12 cellular contexts compared by ENCODE assay signal in the genomic region with DNA sequence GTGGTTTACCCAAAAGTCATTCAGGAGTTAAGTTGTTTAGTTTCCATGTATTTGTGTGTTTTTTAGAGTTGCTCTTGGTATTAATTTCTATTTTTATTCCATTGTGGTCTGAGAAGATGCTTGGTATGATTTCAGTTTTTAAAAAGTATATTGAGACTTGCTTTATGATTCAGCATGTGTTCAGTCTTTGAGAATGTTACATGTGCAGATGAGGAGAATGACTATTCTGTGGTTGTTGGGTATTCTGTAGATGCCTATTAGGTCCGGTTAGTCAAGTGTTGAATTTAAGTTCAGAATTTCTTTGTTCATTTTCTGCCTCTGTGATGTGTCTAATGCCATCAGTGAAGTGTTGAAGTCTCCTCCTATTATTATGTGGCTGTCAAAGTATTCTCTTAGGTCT.
A peak's percentile ranks its signal among the peaks of the same experiment; 100 is the strongest.
DNase-seq lines count a peak whose midpoint lies in the region; ATAC-seq and TF ChIP-seq lines count a peak whose summit lies in the region.
"Had no signal": no experiment of that assay in that cellular context is flagged by ENCODE, and none has a peak within 500 bp of the region (broad histone marks: within the 10 kb centered on the region; RNA-seq: fewer than 3 reads in every experiment).

No MANE protein-coding gene starts in this region.

- H3K27ac ChIP-seq in brain microvascular endothelial cell = no peak overlapping the region
- H3K27ac ChIP-seq: C4-2B had no signal

- in situ Hi-C loops in brain microvascular endothelial cell (cut with HindIII; ENCODE audit: low pct_ligation_motif_present, low sequenced_read_pairs) = no loop called here

- peaks cover 3% of the 10 kb centered on the region for H3K9me3 Mint-ChIP-seq in activated T-helper 17 cell treated with anti-CD3 and anti-CD28 coated beads, Interleukin-2, amount 50 U/mL, for 72 hours
- H3K9me3 Mint-ChIP-seq: activated naive CD4-positive, alpha-beta T cell treated with anti-CD3 and anti-CD28 coated beads, Interleukin-2, amount 50 U/mL, for 24 hours had no signal

- peak; percentile 10 for DNase-seq in AG09309 (ENCODE audit: low read depth)
- DNase-seq in stimulated activated naive CD4-positive, alpha-beta T cell (lab: John Stamatoyannopoulos, UW) = no peak
- DNase-seq in UCSD-AML1 (lab: John Stamatoyannopoulos, UW; ENCODE audit: unreplicated experiment) = no peak
- no peak for DNase-seq in NCI-H1105 treated with DMSO at 0.1 percent for 48 hours (lab: John Stamatoyannopoulos, UW)
- no peak for DNase-seq in brain microvascular endothelial cell
- DNase-seq: head of caudate nucleus had no signal

- H3K36me3 ChIP-seq in brain microvascular endothelial cell (replicated peaks) = no peaks in the 10 kb centered on the region

- no peak overlapping the region for H3K4me3 ChIP-seq in AG09309 (ENCODE audit: control insufficient read depth, low read depth, low read length)
- H3K4me3 ChIP-seq in brain microvascular endothelial cell (ENCODE audit: low read depth, low read length) = no peak overlapping the region

- TF ChIP-seq CTCF in AG09309 (IDR thresholded peaks at IDR 0.05; ENCODE audit: control insufficient read depth, insufficient read depth, low read depth, low read length, missing control alignments) (no peak), brain microvascular endothelial cell (IDR thresholded peaks at IDR 0.05; ENCODE audit: low read depth, low read length, missing control alignments) (no peak)

- H3K27me3 Mint-ChIP-seq in activated T-helper 17 cell treated with anti-CD3 and anti-CD28 coated beads, Interleukin-2, amount 50 U/mL, for 72 hours = no peaks in the 10 kb centered on the region

- H3K36me3 Mint-ChIP-seq in activated T-helper 17 cell treated with anti-CD3 and anti-CD28 coated beads, Interleukin-2, amount 50 U/mL, for 72 hours (ENCODE audit: low read depth) = no peaks in the 10 kb centered on the region

- no peaks in the 10 kb centered on the region for H3K27me3 ChIP-seq in brain microvascular endothelial cell (replicated peaks)

- H3K27ac Mint-ChIP-seq in activated T-helper 17 cell treated with anti-CD3 and anti-CD28 coated beads, Interleukin-2, amount 50 U/mL, for 72 hours = peak overlapping the region; percentile 20
- H3K27ac Mint-ChIP-seq: activated naive CD4-positive, alpha-beta T cell treated with anti-CD3 and anti-CD28 coated beads, Interleukin-2, amount 50 U/mL, for 24 hours had no signal

- H3K4me1 Mint-ChIP-seq in activated T-helper 17 cell treated with anti-CD3 and anti-CD28 coated beads, Interleukin-2, amount 50 U/mL, for 72 hours = peaks cover 28% of the 10 kb centered on the region

- no peak overlapping the region for H3K4me3 Mint-ChIP-seq in activated T-helper 17 cell treated with anti-CD3 and anti-CD28 coated beads, Interleukin-2, amount 50 U/mL, for 72 hours
- H3K4me3 Mint-ChIP-seq: activated naive CD4-positive, alpha-beta T cell treated with anti-CD3 and anti-CD28 coated beads, Interleukin-2, amount 50 U/mL, for 24 hours had no signal

- ATAC-seq in GM19035 (IDR thresholded peaks at IDR 0.05; ENCODE audit: unreplicated experiment) = peak; percentile 96
- ATAC-seq in HG02870 (IDR thresholded peaks at IDR 0.05; ENCODE audit: unreplicated experiment) = peak; percentile 97
- peak; percentile 86 for ATAC-seq in activated T-helper 17 cell treated with anti-CD3 and anti-CD28 coated beads, Interleukin-2, amount 50 U/mL, for 72 hours (replicated peaks)
- ATAC-seq: HCT116 had no signal
